In genomic region chr1:37692834-37693175, GRCh38 we compare ENCODE assay signal across 8 cellular contexts. TPM values are rescaled to one million over a fixed set of nuclear protein-coding genes. Genes with fewer than 3 reads are reported as not detected.
A peak's percentile ranks its signal among the peaks of the same experiment; 100 is the strongest.
DNase-seq lines count a peak whose midpoint lies in the region; ATAC-seq and TF ChIP-seq lines count a peak whose summit lies in the region.

No MANE protein-coding gene starts in this region.

- H3K9me3 ChIP-seq in thyroid gland = no peaks in the 10 kb centered on the region

- TF ChIP-seq CTCF in thyroid gland (IDR thresholded peaks at IDR 0.05) = no peak

- no peak overlapping the region for H3K27ac ChIP-seq in thyroid gland

- no peak for DNase-seq in activated T-cell treated with anti-CD3 and anti-CD28 coated beads, Interleukin-2, amount 50 U/mL, for 4 hours
- DNase-seq in activated T-cell treated with anti-CD3 and anti-CD28 coated beads for 4 hours (no peak), left lobe of liver (ENCODE audit: low spot score) (peak; percentile 47), thyroid gland (no peak), iPS-NIHi11 (ENCODE audit: low spot score) (no peak)
- no peak for DNase-seq in activated T-helper 2 cell treated with anti-CD3 and anti-CD28 coated beads, Interferon-gamma antibody, Interleukin-2, Interleukin-4, amounts not matched to agents 10 μg/mL and 5 μg/mL and 100 μg/mL, durations not matched to agents 14 hours and 24 hours and 36 hours (ENCODE audit: low spot score)

- 1% methylated on average over 15 of the region's 16 CpGs; no CpG with 5 or more reads in 1 of the 2 donors for WGBS in thyroid gland, 2 donors

- H3K27me3 Mint-ChIP-seq in activated T-cell treated with anti-CD3 and anti-CD28 coated beads, Interleukin-2, amount 50 U/mL, for 4 hours (ENCODE audit: low read depth) = no peaks in the 10 kb centered on the region
- no peaks in the 10 kb centered on the region for H3K27me3 Mint-ChIP-seq in activated T-helper 2 cell treated with anti-CD3 and anti-CD28 coated beads, Interferon-gamma antibody, Interleukin-2, Interleukin-4, amounts not matched to agents 10 μg/mL and 5 μg/mL and 100 μg/mL, durations not matched to agents 14 hours and 24 hours and 36 hours (ENCODE audit: low read depth)

- no peak for TF ChIP-seq POLR2A in thyroid gland (IDR thresholded peaks at IDR 0.05)

- no peak for ATAC-seq in activated T-cell treated with anti-CD3 and anti-CD28 coated beads, Interleukin-2, amount 50 U/mL, for 4 hours
- no peak for ATAC-seq in left lobe of liver
- ATAC-seq in GM21360 (IDR thresholded peaks at IDR 0.05; ENCODE audit: unreplicated experiment) = no peak
- no peak for ATAC-seq in HG02678 (IDR thresholded peaks at IDR 0.05; ENCODE audit: unreplicated experiment)

- H3K9me3 Mint-ChIP-seq in activated T-cell treated with anti-CD3 and anti-CD28 coated beads, Interleukin-2, amount 50 U/mL, for 4 hours = no peaks in the 10 kb centered on the region
- H3K9me3 Mint-ChIP-seq in activated T-helper 2 cell treated with anti-CD3 and anti-CD28 coated beads, Interferon-gamma antibody, Interleukin-2, Interleukin-4, amounts not matched to agents 10 μg/mL and 5 μg/mL and 100 μg/mL, durations not matched to agents 14 hours and 24 hours and 36 hours = no peaks in the 10 kb centered on the region

- H3K27ac Mint-ChIP-seq in activated T-helper 2 cell treated with anti-CD3 and anti-CD28 coated beads, Interferon-gamma antibody, Interleukin-2, Interleukin-4, amounts not matched to agents 10 μg/mL and 5 μg/mL and 100 μg/mL, durations not matched to agents 14 hours and 24 hours and 36 hours = peak overlapping the region; percentile 87

- H3K4me3 Mint-ChIP-seq in activated T-cell treated with anti-CD3 and anti-CD28 coated beads, Interleukin-2, amount 50 U/mL, for 4 hours = peak overlapping the region; percentile 97
- peak overlapping the region; percentile 94 for H3K4me3 Mint-ChIP-seq in activated T-helper 2 cell treated with anti-CD3 and anti-CD28 coated beads, Interferon-gamma antibody, Interleukin-2, Interleukin-4, amounts not matched to agents 10 μg/mL and 5 μg/mL and 100 μg/mL, durations not matched to agents 14 hours and 24 hours and 36 hours (ENCODE audit: low read depth)

- peak overlapping the region; percentile 17 to 89 (median 18) for H3K4me3 ChIP-seq in thyroid gland (replicated peaks in 1 of 3)

- intact Hi-C loops in activated T-helper 2 cell treated with anti-CD3 and anti-CD28 coated beads, Interferon-gamma antibody, Interleukin-2, Interleukin-4, amounts not matched to agents 10 μg/mL and 5 μg/mL and 100 μg/mL, durations not matched to agents 14 hours and 24 hours and 36 hours (cut with micrococcal nuclease) = loop anchor here (5.0 kb wide), 2 partner anchors 216 to 299 kb away; partner anchors contain the start of gene SF3A3
- intact Hi-C loops in thyroid gland (cut with DNase I) = loop anchor here (10.0 kb wide), 2 partner anchors 112 to 138 kb away; partner anchors contain the start of genes C1orf122, DNALI1, SNIP1 and YRDC

- no peaks in the 10 kb centered on the region for H3K36me3 ChIP-seq in thyroid gland

- peaks cover 35% of the 10 kb centered on the region for H3K4me1 Mint-ChIP-seq in activated T-cell treated with anti-CD3 and anti-CD28 coated beads, Interleukin-2, amount 50 U/mL, for 4 hours (ENCODE audit: low read depth)
- peaks cover 39% of the 10 kb centered on the region for H3K4me1 Mint-ChIP-seq in activated T-helper 2 cell treated with anti-CD3 and anti-CD28 coated beads, Interferon-gamma antibody, Interleukin-2, Interleukin-4, amounts not matched to agents 10 μg/mL and 5 μg/mL and 100 μg/mL, durations not matched to agents 14 hours and 24 hours and 36 hours (ENCODE audit: low read depth)

- no peaks in the 10 kb centered on the region for H3K27me3 ChIP-seq in thyroid gland

- H3K4me1 ChIP-seq in thyroid gland = peaks cover 18 to 26% of the 10 kb centered on the region in 2 donors

- peaks cover 9% of the 10 kb centered on the region for H3K36me3 Mint-ChIP-seq in activated T-cell treated with anti-CD3 and anti-CD28 coated beads, Interleukin-2, amount 50 U/mL, for 4 hours (ENCODE audit: insufficient read depth)
- peaks cover 52% of the 10 kb centered on the region for H3K36me3 Mint-ChIP-seq in activated T-helper 2 cell treated with anti-CD3 and anti-CD28 coated beads, Interferon-gamma antibody, Interleukin-2, Interleukin-4, amounts not matched to agents 10 μg/mL and 5 μg/mL and 100 μg/mL, durations not matched to agents 14 hours and 24 hours and 36 hours (ENCODE audit: low read depth)

RNA-seq across cellular contexts. Expression of gene CDCA8, which starts 0.5 kb away (rescaled TPM):
- 10 to 100 TPM in 2 of 3 donors, 1 to 10 TPM in 1; 7.7 to 12.2 (median 10.0) TPM for total RNA-seq in activated T-cell treated with anti-CD3 and anti-CD28 coated beads, Interleukin-2, amount 50 U/mL, for 4 hours
- total RNA-seq in activated T-helper 2 cell treated with anti-CD3 and anti-CD28 coated beads, Interferon-gamma antibody, Interleukin-2, Interleukin-4, amounts not matched to agents 10 μg/mL and 5 μg/mL and 100 μg/mL, durations not matched to agents 14 hours and 24 hours and 36 hours = 41.2 TPM in 2 replicates
- total RNA-seq in left lobe of liver = 0.55 TPM
- total RNA-seq in thyroid gland = 1 to 10 TPM in 2 of 4 donors, under 1 TPM in 2; 0.33 to 1.2 (median 0.81) TPM

RNA-seq across cellular contexts. Expression of gene RSPO1, which starts 58.1 kb away (rescaled TPM):
- not detected for total RNA-seq in activated T-cell treated with anti-CD3 and anti-CD28 coated beads, Interleukin-2, amount 50 U/mL, for 4 hours
- total RNA-seq in activated T-helper 2 cell treated with anti-CD3 and anti-CD28 coated beads, Interferon-gamma antibody, Interleukin-2, Interleukin-4, amounts not matched to agents 10 μg/mL and 5 μg/mL and 100 μg/mL, durations not matched to agents 14 hours and 24 hours and 36 hours = not detected in 2 replicates
- total RNA-seq in left lobe of liver = not detected
- under 1 TPM in 1 of 4 donors, not detected in 3; 0.44 TPM for total RNA-seq in thyroid gland
